ENCODE assay signal across 21 cellular contexts in genomic region chr10:33363112-33363511, GRCh38.
"Had no signal": no experiment of that assay in that cellular context is flagged by ENCODE, and none has a peak within 500 bp of the region (broad histone marks: within the 10 kb centered on the region; RNA-seq: fewer than 3 reads in every experiment).

No MANE protein-coding gene starts in this region.

- H3K79me2 ChIP-seq: hepatocyte had no signal

- H3K36me3 Mint-ChIP-seq: activated naive CD8-positive, alpha-beta T cell treated with anti-CD3 and anti-CD28 coated beads, Interleukin-2, amount 10 ng/mL, durations not matched to agents 7 days and 5 days had no signal

- H3K4me2 ChIP-seq: hepatocyte had no signal

- H3K4me1 Mint-ChIP-seq: endodermal cell, memory B cell, nephron, T-helper 17 cell had no signal

- H3K4me1 ChIP-seq: pancreas had no signal

- DNase-seq: activated CD4-positive, alpha-beta T cell treated with anti-CD3 and anti-CD28 coated beads for 4 hours; activated CD4-positive, alpha-beta T cell treated with anti-CD3 and anti-CD28 coated beads, Interleukin-2, amount 50 U/mL, for 48 hours; activated CD4-positive, CD25-positive, alpha-beta regulatory T cell; activated effector memory CD4-positive, alpha-beta T cell treated with Interleukin-2 at 50 U/mL for 16 hours; activated naive CD4-positive, alpha-beta T cell treated with anti-CD3 and anti-CD28 coated beads for 36 hours; activated naive CD8-positive, alpha-beta T cell treated with anti-CD3 and anti-CD28 coated beads, Interleukin-2, amount 10 ng/mL, durations not matched to agents 7 days and 5 days; activated T-cell treated with anti-CD3 and anti-CD28 coated beads, Interleukin-2, amount 50 U/mL, for 48 hours; cerebellar nuclear complex; cortex of kidney; endodermal cell; glutamatergic neuron; pancreas; right cardiac atrium; stimulated activated CD4-positive, alpha-beta T cell treated with anti-CD3 and anti-CD28 coated beads, Interleukin-4, amount 100 ng/mL, for 24 hours; stimulated activated naive CD4-positive, alpha-beta T cell treated with Interleukin-2 at 50 U/mL for 16 hours; T-helper 17 cell had no signal

- H3K27me3 Mint-ChIP-seq: activated naive CD8-positive, alpha-beta T cell treated with anti-CD3 and anti-CD28 coated beads, Interleukin-2, amount 10 ng/mL, durations not matched to agents 7 days and 5 days; T-helper 17 cell had no signal

- H3K9me3 ChIP-seq: neutrophil, pancreas had no signal

- H3K4me3 ChIP-seq: hepatocyte, pancreas had no signal

- H3K4me3 Mint-ChIP-seq: activated naive CD4-positive, alpha-beta T cell treated with anti-CD3 and anti-CD28 coated beads for 36 hours; activated naive CD8-positive, alpha-beta T cell treated with anti-CD3 and anti-CD28 coated beads, Interleukin-2, amount 10 ng/mL, durations not matched to agents 7 days and 5 days; endodermal cell; memory B cell; nephron; T-helper 17 cell had no signal

- H3K27ac Mint-ChIP-seq: activated naive CD4-positive, alpha-beta T cell treated with anti-CD3 and anti-CD28 coated beads for 36 hours; activated naive CD8-positive, alpha-beta T cell treated with anti-CD3 and anti-CD28 coated beads, Interleukin-2, amount 10 ng/mL, durations not matched to agents 7 days and 5 days; endodermal cell; memory B cell; nephron; T-helper 17 cell had no signal

- H3K27me3 ChIP-seq: foreskin keratinocyte, hepatocyte, neutrophil, pancreas had no signal

- H3K36me3 ChIP-seq: neutrophil, pancreas had no signal

- ATAC-seq: foreskin keratinocyte, pancreas, right cardiac atrium, T-helper 17 cell had no signal

- H3K9me3 Mint-ChIP-seq: activated naive CD4-positive, alpha-beta T cell treated with anti-CD3 and anti-CD28 coated beads for 36 hours had no signal

- H3K27ac ChIP-seq: foreskin keratinocyte, hepatocyte, neutrophil, pancreas had no signal

- H2AFZ ChIP-seq: hepatocyte had no signal
